ENCODE assay signal across 1 cellular context in genomic region chr16:69326172-69326873, GRCh38.
TF ChIP-seq lines count a peak whose summit lies in the region.

No MANE protein-coding gene starts in this region.

TF ChIP-seq in HepG2, 621 proteins besides CTCF, POLR2A, EP300 and RAD21 (continued from another document and continues in another):
- TF ChIP-seq FOXP4 (CRISPR knock-in tag; IDR thresholded peaks at IDR 0.05) (peak; percentile 50; the same call in 1 of the 2 replicates), ZNF234 (CRISPR knock-in tag; conservative IDR thresholded peaks at IDR 0.05) (no peak), ZNF646 (CRISPR knock-in tag; IDR thresholded peaks at IDR 0.05) (peak; percentile 44; the same call in 1 of the 2 replicates), PRDM10 (CRISPR knock-in tag; IDR thresholded peaks at IDR 0.05; ENCODE audit: low read depth) (peak; percentile 65; the same call in 1 of the 2 replicates), ZNF503 (CRISPR knock-in tag; IDR thresholded peaks at IDR 0.05) (no peak), ZNF660 (CRISPR knock-in tag; IDR thresholded peaks at IDR 0.05; ENCODE audit: borderline replicate concordance, low read depth) (no peak), ZFAT (CRISPR knock-in tag; conservative IDR thresholded peaks at IDR 0.05) (no peak), HNF4G (IDR thresholded peaks at IDR 0.05; ENCODE audit: borderline replicate concordance, low read depth, low read length) (peak; percentile 92), HNF4G (CRISPR knock-in tag; IDR thresholded peaks at IDR 0.05; ENCODE audit: borderline replicate concordance, low read depth) (peak; percentile 92; the same call in 1 of the 2 replicates), ZNF549 (CRISPR knock-in tag; IDR thresholded peaks at IDR 0.05) (peak; percentile 41; the same call in 1 of the 2 replicates), MYPOP (CRISPR knock-in tag; IDR thresholded peaks at IDR 0.05) (0 out of 2 replicates have a peak, but pooled peaks have one; percentile 67), ZNF704 (CRISPR knock-in tag; IDR thresholded peaks at IDR 0.05; ENCODE audit: borderline replicate concordance) (no peak), PRPF4 (IDR thresholded peaks at IDR 0.05; ENCODE audit: low read depth, low read length, poor library complexity, severe bottlenecking) (no peak), ZNF709 (CRISPR knock-in tag; IDR thresholded peaks at IDR 0.05) (0 out of 2 replicates have a peak, but pooled peaks have one; percentile 40), ZNF570 (CRISPR knock-in tag; IDR thresholded peaks at IDR 0.05; ENCODE audit: borderline replicate concordance) (no peak), GABPB1 (CRISPR knock-in tag; IDR thresholded peaks at IDR 0.05) (peak; percentile 52; the same call in 1 of the 2 replicates), PRDM4 (CRISPR knock-in tag; IDR thresholded peaks at IDR 0.05; ENCODE audit: borderline replicate concordance) (no peak), NR2F1 (CRISPR knock-in tag; IDR thresholded peaks at IDR 0.05) (peak; percentile 38 to 61; a peak in 2 of 4 replicates), ZNF780A (CRISPR knock-in tag; IDR thresholded peaks at IDR 0.05) (peak; percentile 80; the same call in 1 of the 2 replicates), JDP2 (CRISPR knock-in tag; IDR thresholded peaks at IDR 0.05; ENCODE audit: borderline replicate concordance) (no peak), SCMH1 (CRISPR knock-in tag; IDR thresholded peaks at IDR 0.05; ENCODE audit: borderline replicate concordance) (no peak), PATZ1 (CRISPR knock-in tag; IDR thresholded peaks at IDR 0.05) (0 out of 2 replicates have a peak, but pooled peaks have one; percentile 1), ZNF772 (CRISPR knock-in tag; IDR thresholded peaks at IDR 0.05) (0 out of 2 replicates have a peak, but pooled peaks have one; percentile 43), KMT2B (CRISPR knock-in tag; IDR thresholded peaks at IDR 0.05) (no peak; the same call in 1 of the 2 replicates), HIVEP1 (CRISPR knock-in tag; IDR thresholded peaks at IDR 0.05) (0 out of 2 replicates have a peak, but pooled peaks have one; percentile 23), PBX3 (CRISPR knock-in tag; IDR thresholded peaks at IDR 0.05; ENCODE audit: borderline replicate concordance) (no peak), ZFP41 (CRISPR knock-in tag; IDR thresholded peaks at IDR 0.05; ENCODE audit: borderline replicate concordance) (no peak), CBFB (CRISPR knock-in tag; IDR thresholded peaks at IDR 0.05) (no peak), ATF3 (CRISPR knock-in tag; IDR thresholded peaks at IDR 0.05) (no peak), ZNF124 (CRISPR knock-in tag; IDR thresholded peaks at IDR 0.05) (peak; percentile 83; the same call in 1 of the 2 replicates), ZBTB1 (CRISPR knock-in tag; IDR thresholded peaks at IDR 0.05; ENCODE audit: borderline replicate concordance) (no peak)
